Comparison of ENCODE assay signal across 17 cellular contexts in the genomic region with DNA sequence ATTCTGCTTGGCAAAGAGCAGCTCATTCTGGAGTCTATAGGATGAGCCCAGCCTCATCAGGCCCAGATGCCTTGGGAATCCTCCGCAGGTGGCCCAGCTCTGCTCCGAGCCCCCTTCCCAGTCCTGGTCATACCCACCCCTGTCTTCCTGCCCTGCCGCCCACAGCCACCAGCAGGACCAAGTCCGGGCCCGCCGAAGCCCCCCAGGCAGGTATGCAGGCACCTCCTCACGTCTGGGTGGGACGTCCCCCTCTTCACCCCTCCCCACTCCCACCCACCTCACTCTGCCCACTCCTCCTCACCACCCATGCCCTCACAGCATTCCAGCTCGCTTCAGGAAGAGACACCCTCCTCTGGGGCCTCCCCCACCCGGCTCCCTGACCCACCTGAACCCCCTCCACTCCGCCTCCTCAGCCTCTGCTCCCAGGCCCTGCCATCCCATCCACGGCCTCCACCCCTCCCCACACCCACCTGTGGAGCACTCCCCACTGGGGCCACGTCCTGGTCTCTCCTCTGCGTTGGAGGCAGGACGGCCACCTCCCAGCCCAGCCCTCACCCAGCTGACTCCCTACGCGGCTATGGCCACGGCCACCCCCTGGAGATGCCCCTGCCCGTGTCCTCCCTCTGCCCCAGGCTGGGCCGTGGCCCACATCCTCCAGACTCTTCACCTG. TPM values are rescaled to one million over a fixed set of nuclear protein-coding genes. Genes with fewer than 3 reads are reported as not detected.
DNase-seq lines count a peak whose midpoint lies in the region; ATAC-seq, FAIRE-seq and TF ChIP-seq lines count a peak whose summit lies in the region.
"Had no signal": no experiment of that assay in that cellular context is flagged by ENCODE, and none has a peak within 500 bp of the region (broad histone marks: within the 10 kb centered on the region; RNA-seq: fewer than 3 reads in every experiment).

No MANE protein-coding gene starts in this region.

- CTCF ChIA-PET in HEK293 (lab: Yijun Ruan, JAX): no interaction called here
- CTCF ChIA-PET in WTC11 (lab: Charles Lee): interaction anchor here (1.2 to 1.3 kb wide), 2 partner anchors 55 to 67 kb away, joined by 3 to 5 read pairs; no protein-coding TSS in a partner anchor

- H3K9me3 ChIP-seq in HEK293 (ENCODE audit: control insufficient read depth, insufficient read depth, low read depth, low read length): no peaks in the 10 kb centered on the region
- H3K9me3 ChIP-seq: HAP-1 had no signal

- ATAC-seq in WTC11: no peak
- peak; percentile 56 for ATAC-seq in stimulated activated memory B cell treated with anti-CD40 and anti-IgM and Interleukin-4, amounts not matched to agents 10 μg/mL and 1 μg/mL and 100 μg/mL, for 72 hours

- peaks cover 13% of the 10 kb centered on the region for H3K4me1 Mint-ChIP-seq in WTC11
- H3K4me1 Mint-ChIP-seq in stimulated activated memory B cell treated with anti-CD40 and anti-IgM and Interleukin-4, amounts not matched to agents 10 μg/mL and 1 μg/mL and 100 μg/mL, for 72 hours: peaks cover 10% of the 10 kb centered on the region

- peak; percentile 26 for FAIRE-seq in HTR-8/SVneo (lab: Jason Lieb, UNC)
- FAIRE-seq: A204.1, GM19239 had no signal

- no peak overlapping the region for H3K4me3 Mint-ChIP-seq in WTC11
- no peak overlapping the region for H3K4me3 Mint-ChIP-seq in stimulated activated memory B cell treated with anti-CD40 and anti-IgM and Interleukin-4, amounts not matched to agents 10 μg/mL and 1 μg/mL and 100 μg/mL, for 72 hours
- H3K4me3 Mint-ChIP-seq: CD4-positive, alpha-beta T cell; IgD-negative memory B cell had no signal

- H3K36me3 Mint-ChIP-seq in WTC11: peaks cover 21% of the 10 kb centered on the region
- no peaks in the 10 kb centered on the region for H3K36me3 Mint-ChIP-seq in stimulated activated memory B cell treated with anti-CD40 and anti-IgM and Interleukin-4, amounts not matched to agents 10 μg/mL and 1 μg/mL and 100 μg/mL, for 72 hours
- H3K36me3 Mint-ChIP-seq: IgD-negative memory B cell had no signal

- DNase-seq in HTR-8/SVneo (ENCODE audit: insufficient read length, low spot score): no peak
- no peak for DNase-seq in WTC11 (ENCODE audit: low spot score)
- no peak for DNase-seq in COLO829 (ENCODE audit: low spot score)
- DNase-seq in ecto neural progenitor cell (ENCODE audit: low spot score): no peak
- DNase-seq: ACHN; AML-193; CD4-positive, alpha-beta T cell; DMS79 treated with DMSO at 0.1 percent for 48 hours; GF-D8; KBM-7 had no signal

- no peak overlapping the region for H3K27ac ChIP-seq in HEK293 (ENCODE audit: extremely low read depth, low read depth, low read length)
- H3K27ac ChIP-seq: C4-2B had no signal

- no peak overlapping the region for H3K4me3 ChIP-seq in HEK293 (ENCODE audit: low read depth, low read length)
- H3K4me3 ChIP-seq: HAP-1 had no signal

- H3K27me3 Mint-ChIP-seq in WTC11 (ENCODE audit: low read depth): no peaks in the 10 kb centered on the region
- H3K27me3 Mint-ChIP-seq in stimulated activated memory B cell treated with anti-CD40 and anti-IgM and Interleukin-4, amounts not matched to agents 10 μg/mL and 1 μg/mL and 100 μg/mL, for 72 hours: peaks cover 59% of the 10 kb centered on the region
- H3K27me3 Mint-ChIP-seq: CD4-positive, alpha-beta T cell had no signal

- TF ChIP-seq CTCF in HEK293 (tag by site-specific recombination; IDR thresholded peaks at IDR 0.05): no peak
- TF ChIP-seq CTCF in WTC11 (IDR thresholded peaks at IDR 0.05): no peak

- POLR2A ChIA-PET in HEK293 (lab: Yijun Ruan, JAX): no interaction called here
- POLR2A ChIA-PET in WTC11 (lab: Charles Lee): no interaction called here

- H3K9me3 Mint-ChIP-seq in WTC11: peaks cover 8% of the 10 kb centered on the region
- no peaks in the 10 kb centered on the region for H3K9me3 Mint-ChIP-seq in stimulated activated memory B cell treated with anti-CD40 and anti-IgM and Interleukin-4, amounts not matched to agents 10 μg/mL and 1 μg/mL and 100 μg/mL, for 72 hours
- H3K9me3 Mint-ChIP-seq: CD4-positive, alpha-beta T cell had no signal

- peak overlapping the region; percentile 65; the same call in 1 of the 2 replicates for H3K27ac Mint-ChIP-seq in WTC11
- no peak overlapping the region for H3K27ac Mint-ChIP-seq in stimulated activated memory B cell treated with anti-CD40 and anti-IgM and Interleukin-4, amounts not matched to agents 10 μg/mL and 1 μg/mL and 100 μg/mL, for 72 hours
- H3K27ac Mint-ChIP-seq: CD4-positive, alpha-beta T cell; IgD-negative memory B cell had no signal

- no peaks in the 10 kb centered on the region for H3K36me3 ChIP-seq in HEK293 (ENCODE audit: control insufficient read depth in 2 of 2, insufficient read depth in 1 of 2, low read length in 2 of 2)
- H3K36me3 ChIP-seq: HAP-1 had no signal

- no peaks in the 10 kb centered on the region for H3K4me1 ChIP-seq in HEK293 (ENCODE audit: control insufficient read depth, insufficient read depth, low read length)
- H3K4me1 ChIP-seq: HAP-1 had no signal

TF ChIP-seq in HEK293, 187 proteins besides CTCF, POLR2A, EP300 and RAD21 (continues in another document):
- TF ChIP-seq BCL11B (tag by site-specific recombination; IDR thresholded peaks at IDR 0.05; ENCODE audit: low read depth) (no peak), ZNF2 (tag by site-specific recombination; IDR thresholded peaks at IDR 0.05) (no peak), ZNF211 (tag by site-specific recombination; IDR thresholded peaks at IDR 0.05; ENCODE audit: low read depth) (no peak), SCRT2 (tag by site-specific recombination; IDR thresholded peaks at IDR 0.05) (peak; percentile 93), ZNF623 (tag by site-specific recombination; IDR thresholded peaks at IDR 0.05) (no peak), ZNF529 (tag by site-specific recombination; IDR thresholded peaks at IDR 0.05; ENCODE audit: insufficient replicate concordance) (no peak), ZNF571 (tag by site-specific recombination; IDR thresholded peaks at IDR 0.05) (no peak), ZFHX2 (tag by site-specific recombination; conservative IDR thresholded peaks at IDR 0.05) (peak; percentile 79), ZIC2 (tag by site-specific recombination; IDR thresholded peaks at IDR 0.05) (0 out of 2 replicates have a peak, but pooled peaks have one; percentile 13), ZNF202 (tag by site-specific recombination; IDR thresholded peaks at IDR 0.05; ENCODE audit: borderline replicate concordance) (no peak), GLI4 (tag by site-specific recombination; IDR thresholded peaks at IDR 0.05) (no peak), EGR2 (tag by site-specific recombination; IDR thresholded peaks at IDR 0.05; ENCODE audit: low read depth) (peak; percentile 77), ZNF341 (tag by site-specific recombination; IDR thresholded peaks at IDR 0.05; ENCODE audit: low read depth) (no peak), ZXDB (tag by site-specific recombination; IDR thresholded peaks at IDR 0.05) (no peak)
- TF ChIP-seq, protein P1, sequence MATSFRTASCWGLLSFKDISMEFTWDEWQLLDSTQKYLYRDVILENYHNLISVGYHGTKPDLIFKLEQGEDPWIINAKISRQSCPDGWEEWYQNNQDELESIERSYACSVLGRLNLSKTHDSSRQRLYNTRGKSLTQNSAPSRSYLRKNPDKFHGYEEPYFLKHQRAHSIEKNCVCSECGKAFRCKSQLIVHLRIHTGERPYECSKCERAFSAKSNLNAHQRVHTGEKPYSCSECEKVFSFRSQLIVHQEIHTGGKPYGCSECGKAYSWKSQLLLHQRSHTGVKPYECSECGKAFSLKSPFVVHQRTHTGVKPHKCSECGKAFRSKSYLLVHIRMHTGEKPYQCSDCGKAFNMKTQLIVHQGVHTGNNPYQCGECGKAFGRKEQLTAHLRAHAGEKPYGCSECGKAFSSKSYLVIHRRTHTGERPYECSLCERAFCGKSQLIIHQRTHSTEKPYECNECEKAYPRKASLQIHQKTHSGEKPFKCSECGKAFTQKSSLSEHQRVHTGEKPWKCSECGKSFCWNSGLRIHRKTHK (tag by site-specific recombination; IDR thresholded peaks at IDR 0.05): no peak

TF ChIP-seq in WTC11, 78 proteins besides CTCF, POLR2A, EP300 and RAD21:
- no peak for TF ChIP-seq NFE2L1 (CRISPR knock-in tag; IDR thresholded peaks at IDR 0.05)
- TF ChIP-seq SMAD3 (CRISPR knock-in tag; IDR thresholded peaks at IDR 0.05; ENCODE audit: borderline replicate concordance): no peak
- no peak for TF ChIP-seq NFATC4 (CRISPR knock-in tag; IDR thresholded peaks at IDR 0.05)
- TF ChIP-seq RELA (CRISPR knock-in tag; IDR thresholded peaks at IDR 0.05; ENCODE audit: borderline replicate concordance): no peak
- TF ChIP-seq ZNF263 (CRISPR knock-in tag; IDR thresholded peaks at IDR 0.05; ENCODE audit: low read depth): no peak
TF ChIP-seq in WTC11: peak in this region for 0.

RNA-seq across cellular contexts. Expression of a gene that starts 43.4 kb away (rescaled TPM):
- total RNA-seq in WTC11 (2021): 99.8 to 112 TPM (median 108 TPM) in 3 replicates
- total RNA-seq: CD4-positive, alpha-beta T cell had no signal
